21 cellular contexts compared by ENCODE assay signal in the genomic region with DNA sequence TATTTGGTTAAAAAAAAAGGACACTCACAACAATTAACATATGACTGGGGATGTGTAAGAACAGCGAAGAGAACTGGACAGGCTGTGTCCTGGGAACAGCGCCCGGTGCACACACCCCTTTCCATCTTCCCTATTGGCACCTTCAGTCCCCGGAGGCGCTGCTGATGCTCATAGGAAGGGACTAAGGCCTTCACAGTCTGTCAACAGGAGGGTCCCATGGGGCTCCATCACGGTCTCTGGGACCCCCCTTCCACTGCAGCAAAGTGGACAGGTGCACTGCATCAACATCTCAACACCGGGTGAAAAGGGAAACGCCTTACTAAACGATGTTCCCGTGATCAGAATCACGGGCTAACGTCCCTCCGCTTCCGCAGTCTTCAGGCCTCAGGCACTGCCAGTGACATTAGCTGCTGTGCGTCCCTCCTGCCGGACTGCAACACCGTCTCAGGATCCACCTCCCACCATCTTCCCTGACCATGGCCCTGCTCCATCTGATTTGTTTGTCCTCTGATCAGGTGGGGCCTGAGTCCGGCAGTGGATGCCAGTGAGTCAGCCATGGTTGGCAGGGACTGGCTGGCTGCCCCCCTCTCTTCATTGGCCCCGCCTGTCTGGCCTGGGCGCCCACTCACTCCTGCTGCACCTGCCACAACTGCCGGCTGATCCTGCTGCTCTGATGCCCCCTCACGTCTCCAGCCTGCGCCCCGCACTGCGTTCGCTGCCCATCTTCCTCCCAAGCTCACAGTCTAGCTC.
"Had no signal": no experiment of that assay in that cellular context is flagged by ENCODE, and none has a peak within 500 bp of the region (broad histone marks: within the 10 kb centered on the region; RNA-seq: fewer than 3 reads in every experiment).

No MANE protein-coding gene starts in this region.

- H3K36me3 ChIP-seq: esophagus squamous epithelium, gastroesophageal sphincter, left lung, neural progenitor cell, uterus had no signal

- H3K27me3 Mint-ChIP-seq: dendritic cell treated with granulocyte-macrophage colony-stimulating factor and Interleukin-4, amounts not matched to agents 40 ng/mL and 50 ng/mL, for 4 days; stimulated activated naive CD8-positive, alpha-beta T cell treated with anti-CD3 and anti-CD28 coated beads, Interleukin-15, amount 100 ng/mL, for 72 hours had no signal

- H3K4me3 Mint-ChIP-seq: central memory CD8-positive, alpha-beta T cell; dendritic cell treated with granulocyte-macrophage colony-stimulating factor and Interleukin-4, amounts not matched to agents 40 ng/mL and 50 ng/mL, for 4 days; effector memory CD8-positive, alpha-beta T cell; naive thymus-derived CD4-positive, alpha-beta T cell; neural progenitor cell; stimulated activated naive B cell treated with anti-CD40 and anti-IgM and Interleukin-4, amounts not matched to agents 10 μg/mL and 1 μg/mL and 100 μg/mL, for 72 hours; stimulated activated naive CD8-positive, alpha-beta T cell treated with anti-CD3 and anti-CD28 coated beads, Interleukin-15, amount 100 ng/mL, for 72 hours had no signal

- H3K4me2 ChIP-seq: neural progenitor cell had no signal

- H3K27ac ChIP-seq: esophagus squamous epithelium, gastroesophageal sphincter, left lung, neural progenitor cell, testis, uterus had no signal

- H3K9me3 ChIP-seq: testis, uterus had no signal

- DNase-seq: effector memory CD8-positive, alpha-beta T cell; esophagus squamous epithelium; foreskin fibroblast; glutamatergic neuron; left lung; mesendoderm; naive thymus-derived CD4-positive, alpha-beta T cell; occipital lobe; stimulated activated CD4-positive, alpha-beta T cell treated with anti-CD3 and anti-CD28 coated beads, Interleukin-2, amount 100 ng/mL, for 24 hours; stimulated activated CD4-positive, alpha-beta T cell treated with anti-CD3 and anti-CD28 coated beads, Interleukin-4, amount 100 ng/mL, for 4 hours; stimulated activated naive B cell treated with anti-CD40 and anti-IgM and Interleukin-4, amounts not matched to agents 10 μg/mL and 1 μg/mL and 100 μg/mL, for 72 hours; stimulated activated naive CD8-positive, alpha-beta T cell treated with anti-CD3 and anti-CD28 coated beads, Interleukin-15, amount 100 ng/mL, for 72 hours; testis; trophoblast cell; uterus had no signal

- H3K27me3 ChIP-seq: left lung, neural progenitor cell, testis, uterus had no signal

- H3K27ac Mint-ChIP-seq: dendritic cell treated with granulocyte-macrophage colony-stimulating factor and Interleukin-4, amounts not matched to agents 40 ng/mL and 50 ng/mL, for 4 days; effector memory CD8-positive, alpha-beta T cell; naive thymus-derived CD4-positive, alpha-beta T cell; neural progenitor cell; stimulated activated naive B cell treated with anti-CD40 and anti-IgM and Interleukin-4, amounts not matched to agents 10 μg/mL and 1 μg/mL and 100 μg/mL, for 72 hours; stimulated activated naive CD8-positive, alpha-beta T cell treated with anti-CD3 and anti-CD28 coated beads, Interleukin-15, amount 100 ng/mL, for 72 hours had no signal

- H3K4me3 ChIP-seq: esophagus squamous epithelium, gastroesophageal sphincter, left lung, lung, neural progenitor cell, testis, uterus had no signal

- H3K9ac ChIP-seq: neural progenitor cell had no signal

- ATAC-seq: effector memory CD8-positive, alpha-beta T cell; gastroesophageal sphincter; left lung; naive thymus-derived CD4-positive, alpha-beta T cell; sciatic nerve; stimulated activated naive B cell treated with anti-CD40 and anti-IgM and Interleukin-4, amounts not matched to agents 10 μg/mL and 1 μg/mL and 100 μg/mL, for 72 hours had no signal

- H3K4me1 Mint-ChIP-seq: neural progenitor cell; stimulated activated naive B cell treated with anti-CD40 and anti-IgM and Interleukin-4, amounts not matched to agents 10 μg/mL and 1 μg/mL and 100 μg/mL, for 72 hours; stimulated activated naive CD8-positive, alpha-beta T cell treated with anti-CD3 and anti-CD28 coated beads, Interleukin-15, amount 100 ng/mL, for 72 hours had no signal

- H2AFZ ChIP-seq: neural progenitor cell had no signal

- H3K4me1 ChIP-seq: esophagus squamous epithelium, gastroesophageal sphincter, left lung, testis, uterus had no signal

- H3K36me3 Mint-ChIP-seq: neural progenitor cell; stimulated activated naive B cell treated with anti-CD40 and anti-IgM and Interleukin-4, amounts not matched to agents 10 μg/mL and 1 μg/mL and 100 μg/mL, for 72 hours had no signal

- H3K9me3 Mint-ChIP-seq: effector memory CD8-positive, alpha-beta T cell had no signal
